Comparison of ENCODE assay signal across 1 cellular context in genomic region chr22:19429950-19430889, GRCh38.
TF ChIP-seq lines count a peak whose summit lies in the region.

No MANE protein-coding gene starts in this region.

TF ChIP-seq in HEK293, 187 proteins besides CTCF, POLR2A, EP300 and RAD21 (continued from another document):
- TF ChIP-seq HIC1 (tag by site-specific recombination; IDR thresholded peaks at IDR 0.05) (no peak), ZNF221 (tag by site-specific recombination; IDR thresholded peaks at IDR 0.05; ENCODE audit: borderline replicate concordance) (no peak), ZNF677 (tag by site-specific recombination; IDR thresholded peaks at IDR 0.05) (no peak), ZNF146 (tag by site-specific recombination; IDR thresholded peaks at IDR 0.05) (no peak), ZNF623 (tag by site-specific recombination; IDR thresholded peaks at IDR 0.05) (no peak), ZIC2 (tag by site-specific recombination; IDR thresholded peaks at IDR 0.05) (no peak), ZNF175 (tag by site-specific recombination; IDR thresholded peaks at IDR 0.05) (no peak), ZBTB21 (tag by site-specific recombination; IDR thresholded peaks at IDR 0.05) (peak; percentile 71; the same call in 1 of the 2 replicates), ZFP3 (tag by site-specific recombination; IDR thresholded peaks at IDR 0.05; ENCODE audit: low read depth) (no peak), ZSCAN23 (tag by site-specific recombination; IDR thresholded peaks at IDR 0.05) (no peak), ZNF391 (tag by site-specific recombination; IDR thresholded peaks at IDR 0.05; ENCODE audit: borderline replicate concordance, low read depth) (no peak), ZNF426 (tag by site-specific recombination; IDR thresholded peaks at IDR 0.05) (no peak), ZNF560 (tag by site-specific recombination; IDR thresholded peaks at IDR 0.05; ENCODE audit: borderline replicate concordance) (no peak), ZNF148 (tag by site-specific recombination; IDR thresholded peaks at IDR 0.05; ENCODE audit: borderline replicate concordance) (no peak), YY1 (tag by site-specific recombination; IDR thresholded peaks at IDR 0.05) (no peak), ZNF202 (tag by site-specific recombination; IDR thresholded peaks at IDR 0.05; ENCODE audit: borderline replicate concordance) (no peak), ZNF157 (tag by site-specific recombination; IDR thresholded peaks at IDR 0.05) (no peak), ZNF664 (tag by site-specific recombination; IDR thresholded peaks at IDR 0.05) (no peak), ZNF132 (tag by site-specific recombination; IDR thresholded peaks at IDR 0.05; ENCODE audit: borderline replicate concordance) (no peak), ZFP41 (tag by site-specific recombination; IDR thresholded peaks at IDR 0.05; ENCODE audit: borderline replicate concordance) (no peak), ZNF660 (tag by site-specific recombination; IDR thresholded peaks at IDR 0.05) (peak; percentile 96), WT1 (tag by site-specific recombination; IDR thresholded peaks at IDR 0.05) (no peak), ELK4 (IDR thresholded peaks at IDR 0.05; ENCODE audit: borderline replicate concordance, low read depth, low read length) (no peak), ZNF18 (tag by site-specific recombination; IDR thresholded peaks at IDR 0.05) (no peak), ZNF23 (tag by site-specific recombination; IDR thresholded peaks at IDR 0.05; ENCODE audit: borderline replicate concordance) (no peak), SCRT2 (tag by site-specific recombination; IDR thresholded peaks at IDR 0.05) (peak; percentile 27; the same call in 1 of the 2 replicates), ZNF76 (tag by site-specific recombination; IDR thresholded peaks at IDR 0.05; ENCODE audit: borderline replicate concordance, low read depth) (no peak), ZBTB48 (tag by site-specific recombination; IDR thresholded peaks at IDR 0.05) (no peak), ZNF133 (tag by site-specific recombination; IDR thresholded peaks at IDR 0.05) (no peak), IKZF3 (tag by site-specific recombination; IDR thresholded peaks at IDR 0.05) (peak; percentile 45; the same call in 1 of the 2 replicates), ZNF621 (tag by site-specific recombination; IDR thresholded peaks at IDR 0.05) (no peak), ZNF114 (tag by site-specific recombination; IDR thresholded peaks at IDR 0.05) (no peak), ZBTB20 (tag by site-specific recombination; IDR thresholded peaks at IDR 0.05) (no peak), ZNF626 (tag by site-specific recombination; IDR thresholded peaks at IDR 0.05) (no peak), ZNF501 (tag by site-specific recombination; IDR thresholded peaks at IDR 0.05) (no peak), ZBTB6 (tag by site-specific recombination; IDR thresholded peaks at IDR 0.05) (no peak), ZNF302 (tag by site-specific recombination; IDR thresholded peaks at IDR 0.05; ENCODE audit: low read depth) (no peak), OVOL3 (tag by site-specific recombination; IDR thresholded peaks at IDR 0.05) (no peak), ZNF24 (tag by site-specific recombination; IDR thresholded peaks at IDR 0.05) (0 out of 2 replicates have a peak, but pooled peaks have one; percentile 19), ZNF48 (tag by site-specific recombination; IDR thresholded peaks at IDR 0.05) (no peak), ZNF214 (tag by site-specific recombination; IDR thresholded peaks at IDR 0.05; ENCODE audit: borderline replicate concordance) (no peak), ZNF510 (tag by site-specific recombination; IDR thresholded peaks at IDR 0.05; ENCODE audit: insufficient replicate concordance) (no peak), ZNF292 (tag by site-specific recombination; IDR thresholded peaks at IDR 0.05; ENCODE audit: borderline replicate concordance, low read depth) (no peak), ZNF138 (tag by site-specific recombination; IDR thresholded peaks at IDR 0.05; ENCODE audit: borderline replicate concordance) (no peak), KLF10 (tag by site-specific recombination; IDR thresholded peaks at IDR 0.05) (no peak), ZNF658 (tag by site-specific recombination; IDR thresholded peaks at IDR 0.05) (no peak), ZNF404 (tag by site-specific recombination; IDR thresholded peaks at IDR 0.05) (no peak), ZNF624 (tag by site-specific recombination; IDR thresholded peaks at IDR 0.05) (no peak)
- TF ChIP-seq, protein P1, sequence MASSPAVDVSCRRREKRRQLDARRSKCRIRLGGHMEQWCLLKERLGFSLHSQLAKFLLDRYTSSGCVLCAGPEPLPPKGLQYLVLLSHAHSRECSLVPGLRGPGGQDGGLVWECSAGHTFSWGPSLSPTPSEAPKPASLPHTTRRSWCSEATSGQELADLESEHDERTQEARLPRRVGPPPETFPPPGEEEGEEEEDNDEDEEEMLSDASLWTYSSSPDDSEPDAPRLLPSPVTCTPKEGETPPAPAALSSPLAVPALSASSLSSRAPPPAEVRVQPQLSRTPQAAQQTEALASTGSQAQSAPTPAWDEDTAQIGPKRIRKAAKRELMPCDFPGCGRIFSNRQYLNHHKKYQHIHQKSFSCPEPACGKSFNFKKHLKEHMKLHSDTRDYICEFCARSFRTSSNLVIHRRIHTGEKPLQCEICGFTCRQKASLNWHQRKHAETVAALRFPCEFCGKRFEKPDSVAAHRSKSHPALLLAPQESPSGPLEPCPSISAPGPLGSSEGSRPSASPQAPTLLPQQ (tag by site-specific recombination; IDR thresholded peaks at IDR 0.05) = peak; percentile 39; the same call in 1 of the 2 replicates
- TF ChIP-seq, protein P2, sequence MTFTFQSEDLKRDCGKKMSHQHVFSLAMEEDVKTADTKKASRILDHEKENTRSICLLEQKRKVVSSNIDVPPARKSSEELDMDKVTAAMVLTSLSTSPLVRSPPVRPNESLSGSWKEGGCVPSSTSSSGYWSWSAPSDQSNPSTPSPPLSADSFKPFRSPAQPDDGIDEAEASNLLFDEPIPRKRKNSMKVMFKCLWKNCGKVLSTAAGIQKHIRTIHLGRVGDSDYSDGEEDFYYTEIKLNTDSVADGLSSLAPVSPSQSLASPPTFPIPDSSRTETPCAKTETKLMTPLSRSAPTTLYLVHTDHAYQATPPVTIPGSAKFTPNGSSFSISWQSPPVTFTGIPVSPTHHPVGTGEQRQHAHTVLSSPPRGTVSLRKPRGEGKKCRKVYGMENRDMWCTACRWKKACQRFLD (tag by site-specific recombination; IDR thresholded peaks at IDR 0.05) = no peak
- TF ChIP-seq, protein P3, sequence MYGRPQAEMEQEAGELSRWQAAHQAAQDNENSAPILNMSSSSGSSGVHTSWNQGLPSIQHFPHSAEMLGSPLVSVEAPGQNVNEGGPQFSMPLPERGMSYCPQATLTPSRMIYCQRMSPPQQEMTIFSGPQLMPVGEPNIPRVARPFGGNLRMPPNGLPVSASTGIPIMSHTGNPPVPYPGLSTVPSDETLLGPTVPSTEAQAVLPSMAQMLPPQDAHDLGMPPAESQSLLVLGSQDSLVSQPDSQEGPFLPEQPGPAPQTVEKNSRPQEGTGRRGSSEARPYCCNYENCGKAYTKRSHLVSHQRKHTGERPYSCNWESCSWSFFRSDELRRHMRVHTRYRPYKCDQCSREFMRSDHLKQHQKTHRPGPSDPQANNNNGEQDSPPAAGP (tag by site-specific recombination; IDR thresholded peaks at IDR 0.05) = peak; percentile 47; the same call in 1 of the 2 replicates
- TF ChIP-seq, protein P4, sequence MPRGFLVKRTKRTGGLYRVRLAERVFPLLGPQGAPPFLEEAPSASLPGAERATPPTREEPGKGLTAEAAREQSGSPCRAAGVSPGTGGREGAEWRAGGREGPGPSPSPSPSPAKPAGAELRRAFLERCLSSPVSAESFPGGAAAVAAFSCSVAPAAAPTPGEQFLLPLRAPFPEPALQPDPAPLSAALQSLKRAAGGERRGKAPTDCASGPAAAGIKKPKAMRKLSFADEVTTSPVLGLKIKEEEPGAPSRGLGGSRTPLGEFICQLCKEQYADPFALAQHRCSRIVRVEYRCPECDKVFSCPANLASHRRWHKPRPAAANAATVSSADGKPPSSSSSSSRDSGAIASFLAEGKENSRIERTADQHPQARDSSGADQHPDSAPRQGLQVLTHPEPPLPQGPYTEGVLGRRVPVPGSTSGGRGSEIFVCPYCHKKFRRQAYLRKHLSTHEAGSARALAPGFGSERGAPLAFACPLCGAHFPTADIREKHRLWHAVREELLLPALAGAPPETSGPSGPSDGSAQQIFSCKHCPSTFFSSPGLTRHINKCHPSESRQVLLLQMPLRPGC (tag by site-specific recombination; IDR thresholded peaks at IDR 0.05) = 0 out of 2 replicates have a peak, but pooled peaks have one; percentile 7
